19 cellular contexts compared by ENCODE assay signal in the genomic region with DNA sequence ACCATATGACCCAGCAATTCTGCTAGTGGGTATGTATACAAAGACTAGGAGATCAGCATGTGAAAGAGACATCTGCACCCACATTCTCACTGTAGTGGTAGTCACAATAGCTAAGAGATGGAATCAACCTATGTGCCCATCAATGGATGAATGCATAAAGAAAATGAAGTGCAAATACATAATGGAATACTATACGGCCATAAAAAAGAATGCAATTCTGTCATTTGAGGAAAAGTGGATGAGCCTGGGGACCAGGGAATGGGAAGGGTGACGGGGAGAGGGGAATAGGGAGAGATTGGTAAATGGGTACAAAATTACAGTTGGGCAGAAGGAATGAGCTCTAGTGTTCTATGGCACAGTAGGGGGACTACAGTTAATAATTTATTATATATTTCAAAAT. TPM values are rescaled to one million over a fixed set of nuclear protein-coding genes. Genes with fewer than 3 reads are reported as not detected.
A peak's percentile ranks its signal among the peaks of the same experiment; 100 is the strongest.
DNase-seq lines count a peak whose midpoint lies in the region; ATAC-seq, FAIRE-seq and TF ChIP-seq lines count a peak whose summit lies in the region.
"Had no signal": no experiment of that assay in that cellular context is flagged by ENCODE, and none has a peak within 500 bp of the region (broad histone marks: within the 10 kb centered on the region; RNA-seq: fewer than 3 reads in every experiment).

No MANE protein-coding gene starts in this region.

- no peaks in the 10 kb centered on the region for H4K20me1 ChIP-seq in K562 (replicated peaks; ENCODE audit: control insufficient read depth, insufficient read depth, low read length)
- H4K20me1 ChIP-seq: BLaER1 treated with 17β-estradiol and CSF1 and Interleukin-3, amounts not matched to agents 10 nM and 100 nM had no signal

- no peak for TF ChIP-seq POLR2A in K562 (conservative IDR thresholded peaks at IDR 0.05)

- H3K9me3 ChIP-seq in HEK293 (ENCODE audit: control insufficient read depth, insufficient read depth, low read depth, low read length) (no peaks in the 10 kb centered on the region), K562 (replicated peaks; ENCODE audit: control insufficient read depth, insufficient read depth, low read depth, low read length) (no peaks in the 10 kb centered on the region)

- no peak overlapping the region for H3K9ac ChIP-seq in K562 (ENCODE audit: insufficient read depth in 1 of 2, low read depth in 2 of 2, low read length in 2 of 2)
- H3K9ac ChIP-seq: BLaER1 treated with 17β-estradiol and CSF1 and Interleukin-3, amounts not matched to agents 10 nM and 100 nM had no signal

- ATAC-seq in K562 (no peak), GM21717 (IDR thresholded peaks at IDR 0.05; ENCODE audit: unreplicated experiment) (no peak)
- ATAC-seq: CD8-positive, alpha-beta T cell; GM12878 had no signal

- intact Hi-C loops in K562 (cut with micrococcal nuclease) = no loop called here

- H3K9me1 ChIP-seq in K562 (ENCODE audit: control insufficient read depth, insufficient read depth, low read length) = no peaks in the 10 kb centered on the region

- in situ Hi-C loops in K562 (cut with MboI) = no loop called here

- TF ChIP-seq CTCF in HEK293 (tag by site-specific recombination; IDR thresholded peaks at IDR 0.05) (no peak), K562 (IDR thresholded peaks at IDR 0.05 in 2 of 3, conservative IDR thresholded peaks at IDR 0.05 in 1 of 3; ENCODE audit: insufficient read depth in 2 of 3, low read depth in 1 of 3, low read length in 3 of 3) (no peak), GM10248 (IDR thresholded peaks at IDR 0.05; ENCODE audit: control extremely low read depth, extremely low read depth, low read depth, missing control alignments) (no peak)

- no peak overlapping the region for H3K4me2 ChIP-seq in K562 (ENCODE audit: insufficient read depth, low read length)
- H3K4me2 ChIP-seq: BLaER1 treated with 17β-estradiol and CSF1 and Interleukin-3, amounts not matched to agents 10 nM and 100 nM had no signal

- no peak overlapping the region for H2AFZ ChIP-seq in K562 (ENCODE audit: low read depth, low read length)

- BruUV-seq in K562 (replicated peaks; lab: Mats Ljungman, UMichigan) = no TSS peak

- POLR2A ChIA-PET in HEK293 (lab: Yijun Ruan, JAX) = no interaction called here
- POLR2A ChIA-PET in K562 (lab: Yijun Ruan, JAX) = interaction anchor here (0.5 kb wide), 1 partner anchor 793 kb away, joined by 3 read pairs; no protein-coding TSS in a partner anchor
- POLR2A ChIA-PET in GM10248 (lab: Yijun Ruan, JAX) = interaction anchor here (0.6 kb wide), 1 partner anchor 24 kb away, joined by 5 read pairs; no protein-coding TSS in a partner anchor

- no peaks in the 10 kb centered on the region for H3K79me2 ChIP-seq in K562 (ENCODE audit: control insufficient read depth, insufficient read depth, low read length)

- no peak for FAIRE-seq in K562 (lab: Jason Lieb, UNC)
- FAIRE-seq: A204.1, D721Med, G401.6, GM12878, GM12892, GM18507 had no signal

- 4% methylated on average over 2 of the region's 2 CpGs for WGBS in K562 (ENCODE audit: insufficient coverage, low coverage, missing lambda C conversion rate)

- H3K4me3 ChIP-seq in HEK293 (ENCODE audit: low read depth, low read length) (no peak overlapping the region), K562 (no peak overlapping the region)
- H3K4me3 ChIP-seq: BLaER1 treated with 17β-estradiol and CSF1 and Interleukin-3, amounts not matched to agents 10 nM and 100 nM; GM12878 had no signal

- TF ChIP-seq EP300 in K562 (IDR thresholded peaks at IDR 0.05; ENCODE audit: low read length) = no peak

- peaks cover 0 to 14% of the 10 kb centered on the region in 2 experiments; a peak in 3 of 5 replicates for H3K27me3 ChIP-seq in K562 (ENCODE audit: control insufficient read depth in 2 of 2, insufficient read depth in 2 of 2, low read length in 2 of 2)
- H3K27me3 ChIP-seq: BLaER1 treated with 17β-estradiol and CSF1 and Interleukin-3, amounts not matched to agents 10 nM and 100 nM had no signal

- CTCF ChIA-PET in HEK293 (lab: Yijun Ruan, JAX) (no interaction called here), K562 (lab: Yijun Ruan, JAX; ENCODE audit: low intra/inter-chr PET ratio) (no interaction called here), GM10248 (lab: Yijun Ruan, JAX) (interaction anchor here (1.6 kb wide), 1 partner anchor 27 kb away, joined by 3 read pairs; the partner anchor contains the start of gene SMIM38)

- DNase-seq in K562 (ENCODE audit: extremely low read depth in 1 of 4, low spot score in 3 of 4) (no peak), pons (ENCODE audit: low spot score) (no peak), GM10248 (ENCODE audit: extremely low spot score) (no peak)
- DNase-seq: 8988T; AML-193; Calu3; CD8-positive, alpha-beta T cell; DMS79 treated with DMSO at 0.1 percent for 48 hours; GF-D8 had no signal

- TF ChIP-seq RAD21 in K562 (CRISPR knock-in tag; conservative IDR thresholded peaks at IDR 0.05 in 1 of 2, IDR thresholded peaks at IDR 0.05 in 1 of 2) = no peak

- no peaks in the 10 kb centered on the region for H3K36me3 ChIP-seq in HEK293 (ENCODE audit: control insufficient read depth in 2 of 2, insufficient read depth in 1 of 2, low read length in 2 of 2)
- no peaks in the 10 kb centered on the region for H3K36me3 ChIP-seq in K562 (ENCODE audit: control insufficient read depth, insufficient read depth, low read length)
- H3K36me3 ChIP-seq: BLaER1 treated with 17β-estradiol and CSF1 and Interleukin-3, amounts not matched to agents 10 nM and 100 nM had no signal

- no peaks in the 10 kb centered on the region for H3K4me1 ChIP-seq in HEK293 (ENCODE audit: control insufficient read depth, insufficient read depth, low read length)
- 0 out of 5 replicates have a peak, but pooled peaks cover 0 to 3% of the 10 kb centered on the region in 2 experiments for H3K4me1 ChIP-seq in K562 (replicated peaks in 1 of 2; ENCODE audit: control insufficient read depth in 2 of 2, insufficient read depth in 2 of 2, low read length in 2 of 2)

- H3K27ac ChIP-seq in HEK293 (ENCODE audit: extremely low read depth, low read depth, low read length) (no peak overlapping the region), K562 (ENCODE audit: extremely low read depth, low read depth, low read length) (no peak overlapping the region)
- H3K27ac ChIP-seq: BLaER1 treated with 17β-estradiol and CSF1 and Interleukin-3, amounts not matched to agents 10 nM and 100 nM; C4-2B had no signal

TF ChIP-seq in HEK293, 187 proteins besides CTCF, POLR2A, EP300 and RAD21:
- TF ChIP-seq ZNF600 (tag by site-specific recombination; IDR thresholded peaks at IDR 0.05) (no peak), ZNF146 (tag by site-specific recombination; IDR thresholded peaks at IDR 0.05) (peak; percentile 87)
TF ChIP-seq in HEK293: peak in this region for 1.

TF ChIP-seq in K562, 482 proteins besides CTCF, POLR2A, EP300 and RAD21:
- TF ChIP-seq ZNF146 (CRISPR knock-in tag; IDR thresholded peaks at IDR 0.05; ENCODE audit: unreplicated experiment) (peak; percentile 57), L3MBTL2 (IDR thresholded peaks at IDR 0.05) (no peak)

RNA-seq across cellular contexts. Expression of gene SMIM38, which starts 26.7 kb away (rescaled TPM):
- 4.9 and 7.8 TPM in 2 replicates for total RNA-seq in K562 (2011; cell fraction: chromatin; rRNA removed; ENCODE audit: low replicate concordance)
- 5.0 and 7.9 TPM in 2 replicates for total RNA-seq in K562 (2011; cell fraction: nucleolus; rRNA removed)
- 4.7 and 5.7 TPM in 2 replicates for total RNA-seq in K562 (2011; cell fraction: nucleoplasm; rRNA removed)
- total RNA-seq in K562 (2014; rRNA removed) (0.33 and 1.2 TPM in 2 replicates), K562 (2014; rRNA removed; fragmentation: Illumina TruSeq; extraction: Trizol) (0.06 and 0.15 TPM in 2 replicates), K562 (2015; rRNA removed; fragmentation: Illumina TruSeq; extraction: Trizol) (0.11 and 0.14 TPM in 2 replicates), K562 (2021) (0.27 and 0.38 TPM in 2 replicates)
- polyA plus RNA-seq in K562 (2011; rRNA removed) (0.34 and 0.99 TPM in 2 replicates), K562 (2014; fragmentation: Illumina TruSeq; extraction: Trizol) (0.21 TPM in 2 replicates), K562 (2014; fragmentation: Nextera tagmentation; extraction: Ambion mirVana) (not detected), K562 (2014; rRNA removed) (0.07 and 0.36 TPM in 2 replicates)
- polyA plus RNA-seq in K562 (2011; cell fraction: cytosol; rRNA removed) = 0.35 and 0.67 TPM in 2 replicates
- 1.3 and 4.0 TPM in 2 replicates for polyA plus RNA-seq in K562 (2011; cell fraction: nucleus; rRNA removed)
- polyA plus RNA-seq in K562 (2012) = 0.12 and 0.68 TPM in 2 replicates
- polyA minus RNA-seq in K562 (2011; rRNA and poly(A)+ RNA removed) = 0.24 and 1.5 TPM in 2 replicates
- 1.7 and 1.9 TPM in 2 replicates for polyA minus RNA-seq in K562 (2011; cell fraction: cytosol; rRNA and poly(A)+ RNA removed)
- polyA minus RNA-seq in K562 (2011; cell fraction: nucleus; rRNA and poly(A)+ RNA removed) = 1.1 and 1.3 TPM in 2 replicates
- total RNA-seq: CD8-positive, alpha-beta T cell had no signal

Comparison
In these comparisons a context has a peak if more than half of its experiments do, and no peak if none do; other contexts are left out.
1. Of the 44 proteins assayed by ChIP-seq in both K562 and HEK293: peak only in K562: none; only in HEK293: none; in both: ZNF146; in neither: 43.